ENCODE assay signal across 28 cellular contexts in the genomic region with DNA sequence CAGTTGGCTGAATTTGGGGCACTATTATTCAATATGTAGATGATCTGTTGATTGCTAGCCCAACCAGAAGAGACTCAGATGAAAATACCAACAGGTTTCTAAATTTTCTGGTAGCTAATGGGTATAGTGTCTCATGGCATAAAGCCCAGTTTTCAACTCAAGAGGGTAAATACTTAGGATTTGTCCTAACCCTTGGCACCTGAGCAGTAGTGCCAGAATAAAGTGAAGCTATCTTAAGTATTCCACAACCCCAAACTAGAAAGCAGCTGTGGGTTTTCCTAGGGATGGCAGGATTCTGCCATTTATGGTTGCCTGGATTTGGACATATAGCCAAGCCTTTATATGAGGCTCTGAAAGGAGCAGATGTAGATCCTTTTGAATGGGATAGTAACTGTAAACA.
"Had no signal": no experiment of that assay in that cellular context is flagged by ENCODE, and none has a peak within 500 bp of the region (broad histone marks: within the 10 kb centered on the region; RNA-seq: fewer than 3 reads in every experiment).

No MANE protein-coding gene starts in this region.

- H3K27me3 ChIP-seq: body of pancreas, esophagus squamous epithelium, gastroesophageal sphincter, heart right ventricle, hepatocyte had no signal

- ATAC-seq: activated CD4-positive, CD25-positive, alpha-beta regulatory T cell treated with anti-CD3 and anti-CD28 coated beads, Interleukin-2, amount 50 U/mL, for 24 hours; activated CD8-positive, alpha-beta T cell treated with anti-CD3 and anti-CD28 coated beads for 36 hours; activated T-cell treated with anti-CD3 and anti-CD28 coated beads, Interleukin-2, amount 50 U/mL, for 4 hours; activated T-helper 17 cell treated with anti-CD3 and anti-CD28 coated beads, Interleukin-2, amount 50 U/mL, for 72 hours; body of pancreas; effector memory CD8-positive, alpha-beta T cell; gastroesophageal sphincter; heart right ventricle had no signal

- DNase-seq: activated B cell treated with CpG ODN at 0.5 μM for 24 hours; activated CD4-positive, alpha-beta T cell treated with anti-CD3 and anti-CD28 coated beads for 48 hours; activated CD4-positive, alpha-beta T cell treated with anti-CD3 and anti-CD28 coated beads, Interleukin-2, amount 50 U/mL, for 1 hour; activated CD4-positive, alpha-beta T cell treated with anti-CD3 and anti-CD28 coated beads, Interleukin-2, amount 50 U/mL, for 48 hours; activated CD8-positive, alpha-beta memory T cell treated with anti-CD3 and anti-CD28 coated beads for 24 hours; activated CD8-positive, alpha-beta T cell treated with anti-CD3 and anti-CD28 coated beads for 36 hours; activated effector memory CD4-positive, alpha-beta T cell treated with Interleukin-2 at 50 U/mL for 16 hours; activated gamma-delta T cell treated with Interleukin-2 at 50 U/mL for 16 hours; activated naive CD4-positive, alpha-beta T cell treated with anti-CD3 and anti-CD28 coated beads, Interleukin-2, amount 50 U/mL, for 16 hours; activated naive CD4-positive, alpha-beta T cell treated with Interleukin-2 at 50 U/mL for 16 hours; activated T-cell treated with anti-CD3 and anti-CD28 coated beads, Interleukin-2, amount 50 U/mL, for 4 hours; amniotic stem cell; anterior cingulate cortex; body of pancreas; caudate nucleus; cortex of kidney; dermis blood vessel endothelial cell; effector CD4-positive, alpha-beta T cell; effector memory CD8-positive, alpha-beta T cell; esophagus squamous epithelium; foreskin melanocyte; heart right ventricle; T1000; WERI-Rb-1 had no signal

- H3K27ac ChIP-seq: body of pancreas, esophagus squamous epithelium, gastroesophageal sphincter, heart right ventricle, hepatocyte, WERI-Rb-1 had no signal

- H3K36me3 ChIP-seq: esophagus squamous epithelium, gastroesophageal sphincter, heart right ventricle, WERI-Rb-1 had no signal

- H3K4me3 ChIP-seq: body of pancreas, esophagus squamous epithelium, gastroesophageal sphincter, heart right ventricle, hepatocyte had no signal

- H3K4me1 ChIP-seq: body of pancreas, esophagus squamous epithelium, gastroesophageal sphincter, heart right ventricle had no signal

- H3K9me3 ChIP-seq: body of pancreas, esophagus squamous epithelium, gastroesophageal sphincter had no signal
